In genomic region chr2:239815638-239816035, GRCh38 we compare ENCODE assay signal across 19 cellular contexts.
DNase-seq lines count a peak whose midpoint lies in the region; ATAC-seq, FAIRE-seq and TF ChIP-seq lines count a peak whose summit lies in the region.
"Had no signal": no experiment of that assay in that cellular context is flagged by ENCODE, and none has a peak within 500 bp of the region (broad histone marks: within the 10 kb centered on the region; RNA-seq: fewer than 3 reads in every experiment).

No MANE protein-coding gene starts in this region.

- no peak for TF ChIP-seq POLR2A in GM12891 (IDR thresholded peaks at IDR 0.05; ENCODE audit: low read depth, low read length)

- TF ChIP-seq CTCF in LNCaP clone FGC (IDR thresholded peaks at IDR 0.05; ENCODE audit: control insufficient read depth, extremely low read depth, insufficient read depth) (peak; percentile 22; the same call in 1 of the 2 replicates), endothelial cell (IDR thresholded peaks at IDR 0.05; ENCODE audit: unreplicated experiment) (no peak)

- peaks cover 21% of the 10 kb centered on the region for H3K4me1 Mint-ChIP-seq in endothelial cell (ENCODE audit: unreplicated experiment)

- FAIRE-seq in GM12891 (lab: Jason Lieb, UNC), result no peak
- FAIRE-seq: endothelial cell of umbilical vein, GM19239 had no signal

- no peak overlapping the region for H3K4me3 ChIP-seq in LNCaP clone FGC (ENCODE audit: low read depth, low read length)
- H3K4me3 ChIP-seq: heart right ventricle, left lung had no signal

- H3K27me3 Mint-ChIP-seq in endothelial cell (ENCODE audit: unreplicated experiment), result peaks cover 9% of the 10 kb centered on the region

- peak; percentile 31 for DNase-seq in DMS79 treated with DMSO at 0.1 percent for 48 hours (lab: John Stamatoyannopoulos, UW)
- DNase-seq in DMS79 (lab: John Stamatoyannopoulos, UW), result no peak
- peak; percentile 26 for DNase-seq in LNCaP clone FGC (ENCODE audit: low read depth)
- no peak for DNase-seq in endothelial cell (ENCODE audit: low spot score)
- DNase-seq in sciatic nerve (ENCODE audit: low spot score), result peak; percentile 36
- no peak for DNase-seq in GM12891 (ENCODE audit: insufficient read length, low spot score)
- DNase-seq in inferior parietal cortex (ENCODE audit: extremely low spot score), result no peak
- DNase-seq: activated naive CD4-positive, alpha-beta T cell treated with anti-CD3 and anti-CD28 coated beads, Interleukin-2, amount 50 U/mL, for 16 hours; activated T-cell treated with anti-CD3 and anti-CD28 coated beads, Interleukin-2, amount 50 U/mL, for 72 hours; central memory CD4-positive, alpha-beta T cell; heart right ventricle; Kasumi-1; NCI-H446 treated with DMSO at 0.1 percent for 48 hours had no signal

- no peaks in the 10 kb centered on the region for H3K9me3 Mint-ChIP-seq in endothelial cell (ENCODE audit: unreplicated experiment)
- H3K9me3 Mint-ChIP-seq: activated T-cell treated with anti-CD3 and anti-CD28 coated beads, Interleukin-2, amount 50 U/mL, for 72 hours; neural crest cell; stimulated activated effector memory CD8-positive, alpha-beta T cell treated with anti-CD3 and anti-CD28 coated beads, Interleukin-12 subunit alpha, Interleukin-12 subunit beta, amount 100 ng/mL, for 72 hours had no signal

- ATAC-seq in sciatic nerve, result no peak
- no peak for ATAC-seq in GM19467 (IDR thresholded peaks at IDR 0.05; ENCODE audit: unreplicated experiment)
- ATAC-seq: activated T-cell treated with anti-CD3 and anti-CD28 coated beads, Interleukin-2, amount 50 U/mL, for 72 hours; stimulated activated effector memory CD8-positive, alpha-beta T cell treated with anti-CD3 and anti-CD28 coated beads, Interleukin-12 subunit alpha, Interleukin-12 subunit beta, amount 100 ng/mL, for 72 hours had no signal

- H3K4me3 Mint-ChIP-seq in endothelial cell (ENCODE audit: unreplicated experiment), result no peak overlapping the region
- H3K4me3 Mint-ChIP-seq: activated T-cell treated with anti-CD3 and anti-CD28 coated beads, Interleukin-2, amount 50 U/mL, for 72 hours; neural crest cell; stimulated activated effector memory CD8-positive, alpha-beta T cell treated with anti-CD3 and anti-CD28 coated beads, Interleukin-12 subunit alpha, Interleukin-12 subunit beta, amount 100 ng/mL, for 72 hours had no signal

- H3K27ac Mint-ChIP-seq in endothelial cell (ENCODE audit: unreplicated experiment), result peak overlapping the region; percentile 48
- H3K27ac Mint-ChIP-seq: activated T-cell treated with anti-CD3 and anti-CD28 coated beads, Interleukin-2, amount 50 U/mL, for 72 hours; stimulated activated effector memory CD8-positive, alpha-beta T cell treated with anti-CD3 and anti-CD28 coated beads, Interleukin-12 subunit alpha, Interleukin-12 subunit beta, amount 100 ng/mL, for 72 hours had no signal

- H3K36me3 Mint-ChIP-seq in endothelial cell (ENCODE audit: low read depth, unreplicated experiment), result no peaks in the 10 kb centered on the region
- H3K36me3 Mint-ChIP-seq: stimulated activated effector memory CD8-positive, alpha-beta T cell treated with anti-CD3 and anti-CD28 coated beads, Interleukin-12 subunit alpha, Interleukin-12 subunit beta, amount 100 ng/mL, for 72 hours had no signal

- intact Hi-C loops in sciatic nerve (cut with DNase I), result no loop called here

TF ChIP-seq in GM12891, 5 proteins besides CTCF, POLR2A, EP300 and RAD21:
- TF ChIP-seq POU2F2 (IDR thresholded peaks at IDR 0.05; ENCODE audit: low read depth, low read length) (no peak), POLR2AphosphoS5 (IDR thresholded peaks at IDR 0.05; ENCODE audit: low read depth, low read length) (no peak), PAX5 (IDR thresholded peaks at IDR 0.05; ENCODE audit: insufficient read depth, low read length, severe bottlenecking) (no peak), TAF1 (IDR thresholded peaks at IDR 0.05; ENCODE audit: low read depth, low read length) (no peak)

Comparison
In these comparisons a context has a peak if more than half of its experiments do, and no peak if none do; other contexts are left out.
1. DNase-seq: peak in DMS79 treated with DMSO at 0.1 percent for 48 hours (single experiment), LNCaP clone FGC (single experiment) and sciatic nerve (single experiment); none in DMS79 (single experiment), endothelial cell (single experiment), GM12891 (single experiment) and inferior parietal cortex (single experiment).